ENCODE assay signal across 8 cellular contexts in the genomic region with DNA sequence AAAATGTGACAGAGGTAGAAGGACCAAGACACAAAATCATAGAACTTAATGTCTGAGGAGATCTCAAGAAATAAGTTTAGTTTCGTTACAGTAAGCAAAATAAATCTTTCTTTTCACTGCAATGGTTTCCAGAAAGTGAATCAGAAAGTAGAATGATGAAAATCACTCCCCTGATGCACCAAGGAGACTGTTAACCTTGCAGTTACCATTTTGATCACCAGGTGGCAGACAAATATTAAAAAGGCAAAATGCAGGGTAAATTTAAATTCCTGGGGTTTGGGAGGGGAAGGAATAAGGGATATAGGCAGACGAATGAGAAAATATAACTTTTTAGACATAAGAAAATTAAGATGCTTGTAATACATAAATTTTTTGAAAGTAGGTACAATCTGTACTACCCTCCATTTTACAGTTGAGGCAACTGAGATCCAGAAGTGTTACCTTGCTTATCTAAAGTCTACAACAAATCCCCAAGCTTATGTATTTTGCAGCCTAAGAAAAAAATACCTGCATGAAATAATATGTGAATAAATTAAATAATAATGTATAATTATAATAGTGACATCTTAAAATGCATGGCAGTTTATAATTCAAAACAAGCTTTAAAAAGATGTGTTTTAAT.
A peak's percentile ranks its signal among the peaks of the same experiment; 100 is the strongest.
DNase-seq lines count a peak whose midpoint lies in the region; ATAC-seq and TF ChIP-seq lines count a peak whose summit lies in the region.

No MANE protein-coding gene starts in this region.

- H3K4me2 ChIP-seq in OCI-LY1 (ENCODE audit: low read length): no peak overlapping the region

- TF ChIP-seq CTCF in OCI-LY1 (IDR thresholded peaks at IDR 0.05; ENCODE audit: low read length) (peak; percentile 77), natural killer cell (IDR thresholded peaks at IDR 0.05) (peak; percentile 84)

- no peaks in the 10 kb centered on the region for H3K36me3 Mint-ChIP-seq in natural killer cell

- no peaks in the 10 kb centered on the region for H3K9me2 ChIP-seq in OCI-LY1 (ENCODE audit: low read depth, low read length)

- H3K27ac Mint-ChIP-seq in natural killer cell: no peak overlapping the region

- H3K4me1 ChIP-seq in OCI-LY1 (ENCODE audit: insufficient read depth, low read length, severe bottlenecking): no peaks in the 10 kb centered on the region

- no peaks in the 10 kb centered on the region for H3F3A ChIP-seq in OCI-LY1 (ENCODE audit: insufficient read depth, low read length)

- H3K27ac ChIP-seq in OCI-LY1 (ENCODE audit: low read depth, low read length, poor library complexity, severe bottlenecking): no peak overlapping the region

- no peak overlapping the region for H3K9ac ChIP-seq in OCI-LY1 (ENCODE audit: low read length)

- H2AFZ ChIP-seq in OCI-LY1 (ENCODE audit: low read length): no peak overlapping the region

- no peaks in the 10 kb centered on the region for H3K27me3 Mint-ChIP-seq in natural killer cell (ENCODE audit: low read depth in 2 of 2)

- no peaks in the 10 kb centered on the region for H3K79me2 ChIP-seq in OCI-LY1 (ENCODE audit: insufficient read depth, low read length)

- no peak overlapping the region for H3K4me3 ChIP-seq in OCI-LY1 (ENCODE audit: low read depth, low read length, poor library complexity, severe bottlenecking)

- H3K27me3 ChIP-seq in OCI-LY1 (ENCODE audit: insufficient read depth, low read length): no peaks in the 10 kb centered on the region

- H3K36me3 ChIP-seq in OCI-LY1 (ENCODE audit: insufficient read depth, low read length): no peaks in the 10 kb centered on the region

- no peak overlapping the region for H3K4me3 Mint-ChIP-seq in natural killer cell

- H3K4me1 Mint-ChIP-seq in natural killer cell: peaks cover 0 to 5% of the 10 kb centered on the region in 2 donors

- H3K9me3 Mint-ChIP-seq in natural killer cell: no peaks in the 10 kb centered on the region

- H3K9me3 ChIP-seq in OCI-LY1 (ENCODE audit: low read length): no peaks in the 10 kb centered on the region

- DNase-seq in NCI-H748 (lab: John Stamatoyannopoulos, UW; ENCODE audit: unreplicated experiment) (peak; percentile 27), NCI-H748 treated with DMSO at 0.1 percent for 48 hours (lab: John Stamatoyannopoulos, UW) (no peak), dedifferentiated amniotic fluid mesenchymal stem cell (ENCODE audit: extremely low spot score) (peak; percentile 60), natural killer cell (no peak), C1 segment of cervical spinal cord (lab: John Stamatoyannopoulos, UW) (no peak)

- no peaks in the 10 kb centered on the region for H4K20me1 ChIP-seq in OCI-LY1 (ENCODE audit: insufficient read depth, low read length)

- intact Hi-C loops in natural killer cell (cut with micrococcal nuclease): loop anchor here (2.0 to 10.0 kb wide), 3 partner anchors 348 to 634 kb away; a partner anchor contains a TSS

- ATAC-seq in GM19035 (IDR thresholded peaks at IDR 0.05; ENCODE audit: unreplicated experiment) (peak; percentile 62), HG03175 (IDR thresholded peaks at IDR 0.05; ENCODE audit: unreplicated experiment) (peak; percentile 79), natural killer cell (peak in 2 of 3 donors; percentile 57 to 64)

Comparison
In these comparisons a context has a peak if more than half of its experiments do, and no peak if none do; other contexts are left out.
1. DNase-seq: peak in NCI-H748 (single experiment) and dedifferentiated amniotic fluid mesenchymal stem cell (single experiment); none in NCI-H748 treated with DMSO at 0.1 percent for 48 hours (single experiment), natural killer cell (single experiment) and C1 segment of cervical spinal cord (0 of 14).
2. Peak in every context shown above with its lines, with median percentiles within 50 percentile points of each other: ATAC-seq.